25 cellular contexts compared by ENCODE assay signal in the genomic region with DNA sequence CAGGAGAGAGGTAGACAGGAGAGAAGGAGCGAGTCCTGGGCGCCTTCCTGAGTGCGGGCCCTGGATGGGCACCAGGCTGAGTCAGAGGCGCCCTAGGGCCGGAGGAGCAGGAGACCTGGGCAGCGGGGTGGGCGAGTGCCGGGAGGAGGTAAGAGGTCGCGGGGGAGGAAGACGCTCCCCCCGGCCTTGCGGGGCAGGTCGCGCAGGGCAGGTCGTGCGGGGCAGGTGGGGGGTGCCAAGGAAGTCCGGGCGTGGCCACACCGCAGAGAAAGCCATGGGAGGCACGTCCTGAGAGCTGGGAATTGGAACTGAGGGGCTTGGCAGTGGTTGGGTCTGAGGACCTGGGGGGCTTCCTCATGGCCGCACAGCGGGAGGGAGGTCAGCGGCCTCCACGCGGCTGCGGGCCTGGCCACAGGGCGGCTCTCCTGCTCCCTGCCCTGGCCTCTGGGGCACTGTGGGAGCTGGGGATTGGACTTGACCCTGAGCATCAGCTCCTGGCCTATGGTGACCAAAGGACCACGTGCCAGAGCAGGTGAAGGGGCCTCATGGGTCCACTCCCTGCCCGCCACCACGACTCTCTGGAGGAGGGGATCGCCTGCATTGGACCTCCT. TPM values are rescaled to one million over a fixed set of nuclear protein-coding genes. Genes with fewer than 3 reads are reported as not detected.
"Had no signal": no experiment of that assay in that cellular context is flagged by ENCODE, and none has a peak within 500 bp of the region (broad histone marks: within the 10 kb centered on the region; RNA-seq: fewer than 3 reads in every experiment).

No MANE protein-coding gene starts in this region.

- H3K9me3 Mint-ChIP-seq: natural killer cell; stimulated activated naive B cell treated with anti-CD40 and anti-IgM and Interleukin-4, amounts not matched to agents 10 μg/mL and 1 μg/mL and 100 μg/mL, for 72 hours had no signal

- H3K4me1 ChIP-seq: colonic mucosa, foreskin keratinocyte, neural progenitor cell, pancreas, prostate gland, uterus had no signal

- ATAC-seq: left ventricle myocardium superior; natural killer cell; stimulated activated naive B cell treated with anti-CD40 and anti-IgM and Interleukin-4, amounts not matched to agents 10 μg/mL and 1 μg/mL and 100 μg/mL, for 72 hours had no signal

- H3K36me3 ChIP-seq: colonic mucosa, neural progenitor cell, pancreas, prostate gland, right lobe of liver, uterus had no signal

- H3K9me3 ChIP-seq: colonic mucosa, pancreas, prostate gland, right lobe of liver, uterus had no signal

- H3K27ac ChIP-seq: colonic mucosa, foreskin keratinocyte, neural progenitor cell, pancreas, prostate gland, right lobe of liver, uterus had no signal

- H3K27me3 ChIP-seq: colonic mucosa, neural progenitor cell, pancreas, right lobe of liver, uterus had no signal

- DNase-seq: colonic mucosa; dermis blood vessel endothelial cell; effector CD4-positive, alpha-beta T cell; erythroblast; foreskin keratinocyte; immature natural killer cell; kidney; left cardiac atrium; left ventricle myocardium superior; natural killer cell; occipital lobe; right lobe of liver; stimulated activated CD4-positive, alpha-beta T cell treated with anti-CD3 and anti-CD28 coated beads, Interleukin-15, amount 100 ng/mL, for 24 hours; stimulated activated CD4-positive, alpha-beta T cell treated with anti-CD3 and anti-CD28 coated beads, Interleukin-1b, Interleukin-23, amount 100 ng/mL, for 48 hours; stimulated activated CD4-positive, alpha-beta T cell treated with anti-CD3 and anti-CD28 coated beads, Interleukin-4, amount 100 ng/mL, for 24 hours; stimulated activated naive B cell treated with anti-CD40 and anti-IgM and Interleukin-4, amounts not matched to agents 10 μg/mL and 1 μg/mL and 100 μg/mL, for 72 hours; trophoblast cell; uterus had no signal

- H3K4me3 Mint-ChIP-seq: endodermal cell; immature natural killer cell; mesothelial cell of epicardium; natural killer cell; neural progenitor cell; stimulated activated naive B cell treated with anti-CD40 and anti-IgM and Interleukin-4, amounts not matched to agents 10 μg/mL and 1 μg/mL and 100 μg/mL, for 72 hours had no signal

- H2AFZ ChIP-seq: neural progenitor cell had no signal

- H3K4me1 Mint-ChIP-seq: endodermal cell; immature natural killer cell; mesothelial cell of epicardium; natural killer cell; stimulated activated naive B cell treated with anti-CD40 and anti-IgM and Interleukin-4, amounts not matched to agents 10 μg/mL and 1 μg/mL and 100 μg/mL, for 72 hours had no signal

- H3K9ac ChIP-seq: neural progenitor cell had no signal

- H3K4me2 ChIP-seq: neural progenitor cell had no signal

- H3K36me3 Mint-ChIP-seq: natural killer cell, neural progenitor cell had no signal

- H3K4me3 ChIP-seq: colonic mucosa, neural progenitor cell, pancreas, prostate gland had no signal

- H3K27ac Mint-ChIP-seq: endodermal cell; immature natural killer cell; mesothelial cell of epicardium; natural killer cell; neural progenitor cell; stimulated activated naive B cell treated with anti-CD40 and anti-IgM and Interleukin-4, amounts not matched to agents 10 μg/mL and 1 μg/mL and 100 μg/mL, for 72 hours had no signal

RNA-seq across cellular contexts. Expression of gene MMP21, which starts 0.9 kb away (rescaled TPM):
- total RNA-seq: colonic mucosa, endodermal cell, endothelial cell of umbilical vein, foreskin keratinocyte, left ventricle myocardium superior, myocyte, occipital lobe, prostate gland had no signal
- polyA plus RNA-seq: foreskin keratinocyte, immature natural killer cell had no signal
